ENCODE assay signal across 1 cellular context in the genomic region with DNA sequence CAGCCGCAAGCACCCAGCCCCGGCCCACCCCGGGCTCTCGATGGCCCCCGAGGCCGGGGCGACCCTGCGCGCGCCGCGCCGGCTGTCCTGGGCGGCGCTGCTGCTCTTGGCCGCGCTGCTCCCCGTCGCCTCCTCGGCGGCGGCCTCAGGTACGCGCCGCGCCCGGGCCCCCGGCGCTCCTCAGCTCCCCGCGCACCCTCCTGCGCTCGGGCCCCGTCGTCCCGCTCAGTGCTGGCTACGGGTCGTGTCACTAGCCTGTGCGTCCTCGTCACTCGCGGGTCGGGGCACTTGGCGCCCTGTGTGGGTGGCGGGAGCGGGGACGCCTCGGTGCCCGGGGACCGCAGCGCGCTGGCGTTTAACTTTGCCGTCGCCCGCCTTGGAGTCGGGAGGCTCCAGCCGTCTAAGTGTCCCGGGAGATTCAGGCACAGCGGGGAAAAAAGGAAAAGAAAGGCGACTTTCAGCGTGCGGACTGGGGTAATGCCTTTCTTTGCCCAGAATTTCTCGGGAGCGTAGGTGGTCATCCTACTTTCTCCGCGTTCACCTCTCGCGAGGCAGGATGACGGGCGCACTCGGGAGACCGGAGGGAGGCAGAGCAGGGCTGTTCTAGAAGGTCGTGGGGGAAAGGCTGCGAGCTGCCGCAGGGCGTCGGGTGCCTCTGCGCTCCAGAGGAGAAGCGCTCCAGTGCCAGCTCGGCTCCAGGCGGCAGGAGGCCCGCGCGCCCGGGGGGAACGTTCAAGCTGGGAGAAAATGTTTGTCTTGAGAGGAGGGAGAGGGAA.
TF ChIP-seq lines count a peak whose summit lies in the region.

No MANE protein-coding gene starts in this region.

TF ChIP-seq in HEK293, 187 proteins besides CTCF, POLR2A, EP300 and RAD21 (continued from another document and continues in another):
- TF ChIP-seq, protein P1, sequence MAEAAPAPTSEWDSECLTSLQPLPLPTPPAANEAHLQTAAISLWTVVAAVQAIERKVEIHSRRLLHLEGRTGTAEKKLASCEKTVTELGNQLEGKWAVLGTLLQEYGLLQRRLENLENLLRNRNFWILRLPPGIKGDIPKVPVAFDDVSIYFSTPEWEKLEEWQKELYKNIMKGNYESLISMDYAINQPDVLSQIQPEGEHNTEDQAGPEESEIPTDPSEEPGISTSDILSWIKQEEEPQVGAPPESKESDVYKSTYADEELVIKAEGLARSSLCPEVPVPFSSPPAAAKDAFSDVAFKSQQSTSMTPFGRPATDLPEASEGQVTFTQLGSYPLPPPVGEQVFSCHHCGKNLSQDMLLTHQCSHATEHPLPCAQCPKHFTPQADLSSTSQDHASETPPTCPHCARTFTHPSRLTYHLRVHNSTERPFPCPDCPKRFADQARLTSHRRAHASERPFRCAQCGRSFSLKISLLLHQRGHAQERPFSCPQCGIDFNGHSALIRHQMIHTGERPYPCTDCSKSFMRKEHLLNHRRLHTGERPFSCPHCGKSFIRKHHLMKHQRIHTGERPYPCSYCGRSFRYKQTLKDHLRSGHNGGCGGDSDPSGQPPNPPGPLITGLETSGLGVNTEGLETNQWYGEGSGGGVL (tag by site-specific recombination; IDR thresholded peaks at IDR 0.05), result peak; percentile 44
- TF ChIP-seq ZBTB21 (tag by site-specific recombination; IDR thresholded peaks at IDR 0.05) (no peak), ZNF555 (tag by site-specific recombination; conservative IDR thresholded peaks at IDR 0.05) (no peak), ZNF843 (tag by site-specific recombination; IDR thresholded peaks at IDR 0.05) (no peak), ZNF76 (tag by site-specific recombination; IDR thresholded peaks at IDR 0.05; ENCODE audit: borderline replicate concordance, low read depth) (no peak), ZNF248 (tag by site-specific recombination; IDR thresholded peaks at IDR 0.05) (no peak), ZNF341 (tag by site-specific recombination; IDR thresholded peaks at IDR 0.05; ENCODE audit: low read depth) (peak; percentile 98), ZFP69B (tag by site-specific recombination; IDR thresholded peaks at IDR 0.05) (no peak), ZNF768 (tag by site-specific recombination; IDR thresholded peaks at IDR 0.05) (no peak), GLIS2 (tag by site-specific recombination; IDR thresholded peaks at IDR 0.05) (peak; percentile 51), ZNF423 (tag by site-specific recombination; IDR thresholded peaks at IDR 0.05) (no peak), ZNF654 (tag by site-specific recombination; IDR thresholded peaks at IDR 0.05; ENCODE audit: low read depth) (no peak), ZNF132 (tag by site-specific recombination; IDR thresholded peaks at IDR 0.05; ENCODE audit: borderline replicate concordance) (no peak), ZNF837 (tag by site-specific recombination; IDR thresholded peaks at IDR 0.05) (no peak), ZNF792 (tag by site-specific recombination; IDR thresholded peaks at IDR 0.05) (no peak), ZBTB48 (tag by site-specific recombination; IDR thresholded peaks at IDR 0.05) (peak; percentile 39; the same call in 1 of the 2 replicates), ZNF114 (tag by site-specific recombination; IDR thresholded peaks at IDR 0.05) (no peak), ZNF19 (tag by site-specific recombination; IDR thresholded peaks at IDR 0.05; ENCODE audit: low read depth) (no peak), KLF10 (tag by site-specific recombination; IDR thresholded peaks at IDR 0.05) (no peak), ZNF133 (tag by site-specific recombination; IDR thresholded peaks at IDR 0.05) (no peak), ZNF658 (tag by site-specific recombination; IDR thresholded peaks at IDR 0.05) (no peak), ZNF549 (tag by site-specific recombination; IDR thresholded peaks at IDR 0.05) (no peak), ZNF366 (tag by site-specific recombination; conservative IDR thresholded peaks at IDR 0.05) (0 out of 2 replicates have a peak, but pooled peaks have one; percentile 18), ZBTB20 (tag by site-specific recombination; IDR thresholded peaks at IDR 0.05) (peak; percentile 64; the same call in 1 of the 2 replicates), ZNF560 (tag by site-specific recombination; IDR thresholded peaks at IDR 0.05; ENCODE audit: borderline replicate concordance) (no peak), OSR2 (tag by site-specific recombination; IDR thresholded peaks at IDR 0.05) (no peak), HOXC10 (CRISPR knock-in tag; IDR thresholded peaks at IDR 0.05) (no peak)
- TF ChIP-seq, protein P2, sequence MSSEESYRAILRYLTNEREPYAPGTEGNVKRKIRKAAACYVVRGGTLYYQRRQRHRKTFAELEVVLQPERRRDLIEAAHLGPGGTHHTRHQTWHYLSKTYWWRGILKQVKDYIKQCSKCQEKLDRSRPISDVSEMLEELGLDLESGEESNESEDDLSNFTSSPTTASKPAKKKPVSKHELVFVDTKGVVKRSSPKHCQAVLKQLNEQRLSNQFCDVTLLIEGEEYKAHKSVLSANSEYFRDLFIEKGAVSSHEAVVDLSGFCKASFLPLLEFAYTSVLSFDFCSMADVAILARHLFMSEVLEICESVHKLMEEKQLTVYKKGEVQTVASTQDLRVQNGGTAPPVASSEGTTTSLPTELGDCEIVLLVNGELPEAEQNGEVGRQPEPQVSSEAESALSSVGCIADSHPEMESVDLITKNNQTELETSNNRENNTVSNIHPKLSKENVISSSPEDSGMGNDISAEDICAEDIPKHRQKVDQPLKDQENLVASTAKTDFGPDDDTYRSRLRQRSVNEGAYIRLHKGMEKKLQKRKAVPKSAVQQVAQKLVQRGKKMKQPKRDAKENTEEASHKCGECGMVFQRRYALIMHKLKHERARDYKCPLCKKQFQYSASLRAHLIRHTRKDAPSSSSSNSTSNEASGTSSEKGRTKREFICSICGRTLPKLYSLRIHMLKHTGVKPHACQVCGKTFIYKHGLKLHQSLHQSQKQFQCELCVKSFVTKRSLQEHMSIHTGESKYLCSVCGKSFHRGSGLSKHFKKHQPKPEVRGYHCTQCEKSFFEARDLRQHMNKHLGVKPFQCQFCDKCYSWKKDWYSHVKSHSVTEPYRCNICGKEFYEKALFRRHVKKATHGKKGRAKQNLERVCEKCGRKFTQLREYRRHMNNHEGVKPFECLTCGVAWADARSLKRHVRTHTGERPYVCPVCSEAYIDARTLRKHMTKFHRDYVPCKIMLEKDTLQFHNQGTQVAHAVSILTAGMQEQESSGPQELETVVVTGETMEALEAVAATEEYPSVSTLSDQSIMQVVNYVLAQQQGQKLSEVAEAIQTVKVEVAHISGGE (tag by site-specific recombination; conservative IDR thresholded peaks at IDR 0.05; ENCODE audit: low read depth), result no peak
- TF ChIP-seq, protein P3, sequence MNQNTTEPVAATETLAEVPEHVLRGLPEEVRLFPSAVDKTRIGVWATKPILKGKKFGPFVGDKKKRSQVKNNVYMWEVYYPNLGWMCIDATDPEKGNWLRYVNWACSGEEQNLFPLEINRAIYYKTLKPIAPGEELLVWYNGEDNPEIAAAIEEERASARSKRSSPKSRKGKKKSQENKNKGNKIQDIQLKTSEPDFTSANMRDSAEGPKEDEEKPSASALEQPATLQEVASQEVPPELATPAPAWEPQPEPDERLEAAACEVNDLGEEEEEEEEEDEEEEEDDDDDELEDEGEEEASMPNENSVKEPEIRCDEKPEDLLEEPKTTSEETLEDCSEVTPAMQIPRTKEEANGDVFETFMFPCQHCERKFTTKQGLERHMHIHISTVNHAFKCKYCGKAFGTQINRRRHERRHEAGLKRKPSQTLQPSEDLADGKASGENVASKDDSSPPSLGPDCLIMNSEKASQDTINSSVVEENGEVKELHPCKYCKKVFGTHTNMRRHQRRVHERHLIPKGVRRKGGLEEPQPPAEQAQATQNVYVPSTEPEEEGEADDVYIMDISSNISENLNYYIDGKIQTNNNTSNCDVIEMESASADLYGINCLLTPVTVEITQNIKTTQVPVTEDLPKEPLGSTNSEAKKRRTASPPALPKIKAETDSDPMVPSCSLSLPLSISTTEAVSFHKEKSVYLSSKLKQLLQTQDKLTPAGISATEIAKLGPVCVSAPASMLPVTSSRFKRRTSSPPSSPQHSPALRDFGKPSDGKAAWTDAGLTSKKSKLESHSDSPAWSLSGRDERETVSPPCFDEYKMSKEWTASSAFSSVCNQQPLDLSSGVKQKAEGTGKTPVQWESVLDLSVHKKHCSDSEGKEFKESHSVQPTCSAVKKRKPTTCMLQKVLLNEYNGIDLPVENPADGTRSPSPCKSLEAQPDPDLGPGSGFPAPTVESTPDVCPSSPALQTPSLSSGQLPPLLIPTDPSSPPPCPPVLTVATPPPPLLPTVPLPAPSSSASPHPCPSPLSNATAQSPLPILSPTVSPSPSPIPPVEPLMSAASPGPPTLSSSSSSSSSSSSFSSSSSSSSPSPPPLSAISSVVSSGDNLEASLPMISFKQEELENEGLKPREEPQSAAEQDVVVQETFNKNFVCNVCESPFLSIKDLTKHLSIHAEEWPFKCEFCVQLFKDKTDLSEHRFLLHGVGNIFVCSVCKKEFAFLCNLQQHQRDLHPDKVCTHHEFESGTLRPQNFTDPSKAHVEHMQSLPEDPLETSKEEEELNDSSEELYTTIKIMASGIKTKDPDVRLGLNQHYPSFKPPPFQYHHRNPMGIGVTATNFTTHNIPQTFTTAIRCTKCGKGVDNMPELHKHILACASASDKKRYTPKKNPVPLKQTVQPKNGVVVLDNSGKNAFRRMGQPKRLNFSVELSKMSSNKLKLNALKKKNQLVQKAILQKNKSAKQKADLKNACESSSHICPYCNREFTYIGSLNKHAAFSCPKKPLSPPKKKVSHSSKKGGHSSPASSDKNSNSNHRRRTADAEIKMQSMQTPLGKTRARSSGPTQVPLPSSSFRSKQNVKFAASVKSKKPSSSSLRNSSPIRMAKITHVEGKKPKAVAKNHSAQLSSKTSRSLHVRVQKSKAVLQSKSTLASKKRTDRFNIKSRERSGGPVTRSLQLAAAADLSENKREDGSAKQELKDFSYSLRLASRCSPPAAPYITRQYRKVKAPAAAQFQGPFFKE (tag by site-specific recombination; IDR thresholded peaks at IDR 0.05; ENCODE audit: borderline replicate concordance), result no peak
- TF ChIP-seq, protein P4, sequence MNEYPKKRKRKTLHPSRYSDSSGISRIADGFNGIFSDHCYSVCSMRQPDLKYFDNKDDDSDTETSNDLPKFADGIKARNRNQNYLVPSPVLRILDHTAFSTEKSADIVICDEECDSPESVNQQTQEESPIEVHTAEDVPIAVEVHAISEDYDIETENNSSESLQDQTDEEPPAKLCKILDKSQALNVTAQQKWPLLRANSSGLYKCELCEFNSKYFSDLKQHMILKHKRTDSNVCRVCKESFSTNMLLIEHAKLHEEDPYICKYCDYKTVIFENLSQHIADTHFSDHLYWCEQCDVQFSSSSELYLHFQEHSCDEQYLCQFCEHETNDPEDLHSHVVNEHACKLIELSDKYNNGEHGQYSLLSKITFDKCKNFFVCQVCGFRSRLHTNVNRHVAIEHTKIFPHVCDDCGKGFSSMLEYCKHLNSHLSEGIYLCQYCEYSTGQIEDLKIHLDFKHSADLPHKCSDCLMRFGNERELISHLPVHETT (tag by site-specific recombination; IDR thresholded peaks at IDR 0.05), result no peak
- TF ChIP-seq, protein P5, sequence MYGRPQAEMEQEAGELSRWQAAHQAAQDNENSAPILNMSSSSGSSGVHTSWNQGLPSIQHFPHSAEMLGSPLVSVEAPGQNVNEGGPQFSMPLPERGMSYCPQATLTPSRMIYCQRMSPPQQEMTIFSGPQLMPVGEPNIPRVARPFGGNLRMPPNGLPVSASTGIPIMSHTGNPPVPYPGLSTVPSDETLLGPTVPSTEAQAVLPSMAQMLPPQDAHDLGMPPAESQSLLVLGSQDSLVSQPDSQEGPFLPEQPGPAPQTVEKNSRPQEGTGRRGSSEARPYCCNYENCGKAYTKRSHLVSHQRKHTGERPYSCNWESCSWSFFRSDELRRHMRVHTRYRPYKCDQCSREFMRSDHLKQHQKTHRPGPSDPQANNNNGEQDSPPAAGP (tag by site-specific recombination; IDR thresholded peaks at IDR 0.05), result no peak
- TF ChIP-seq, protein P6, sequence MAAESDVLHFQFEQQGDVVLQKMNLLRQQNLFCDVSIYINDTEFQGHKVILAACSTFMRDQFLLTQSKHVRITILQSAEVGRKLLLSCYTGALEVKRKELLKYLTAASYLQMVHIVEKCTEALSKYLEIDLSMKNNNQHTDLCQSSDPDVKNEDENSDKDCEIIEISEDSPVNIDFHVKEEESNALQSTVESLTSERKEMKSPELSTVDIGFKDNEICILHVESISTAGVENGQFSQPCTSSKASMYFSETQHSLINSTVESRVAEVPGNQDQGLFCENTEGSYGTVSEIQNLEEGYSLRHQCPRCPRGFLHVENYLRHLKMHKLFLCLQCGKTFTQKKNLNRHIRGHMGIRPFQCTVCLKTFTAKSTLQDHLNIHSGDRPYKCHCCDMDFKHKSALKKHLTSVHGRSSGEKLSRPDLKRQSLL (tag by site-specific recombination; IDR thresholded peaks at IDR 0.05), result peak; percentile 73
- TF ChIP-seq, protein P7, sequence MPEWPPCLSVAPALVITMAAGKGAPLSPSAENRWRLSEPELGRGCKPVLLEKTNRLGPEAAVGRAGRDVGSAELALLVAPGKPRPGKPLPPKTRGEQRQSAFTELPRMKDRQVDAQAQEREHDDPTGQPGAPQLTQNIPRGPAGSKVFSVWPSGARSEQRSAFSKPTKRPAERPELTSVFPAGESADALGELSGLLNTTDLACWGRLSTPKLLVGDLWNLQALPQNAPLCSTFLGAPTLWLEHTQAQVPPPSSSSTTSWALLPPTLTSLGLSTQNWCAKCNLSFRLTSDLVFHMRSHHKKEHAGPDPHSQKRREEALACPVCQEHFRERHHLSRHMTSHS (tag by site-specific recombination; IDR thresholded peaks at IDR 0.05), result no peak
- TF ChIP-seq, protein P8, sequence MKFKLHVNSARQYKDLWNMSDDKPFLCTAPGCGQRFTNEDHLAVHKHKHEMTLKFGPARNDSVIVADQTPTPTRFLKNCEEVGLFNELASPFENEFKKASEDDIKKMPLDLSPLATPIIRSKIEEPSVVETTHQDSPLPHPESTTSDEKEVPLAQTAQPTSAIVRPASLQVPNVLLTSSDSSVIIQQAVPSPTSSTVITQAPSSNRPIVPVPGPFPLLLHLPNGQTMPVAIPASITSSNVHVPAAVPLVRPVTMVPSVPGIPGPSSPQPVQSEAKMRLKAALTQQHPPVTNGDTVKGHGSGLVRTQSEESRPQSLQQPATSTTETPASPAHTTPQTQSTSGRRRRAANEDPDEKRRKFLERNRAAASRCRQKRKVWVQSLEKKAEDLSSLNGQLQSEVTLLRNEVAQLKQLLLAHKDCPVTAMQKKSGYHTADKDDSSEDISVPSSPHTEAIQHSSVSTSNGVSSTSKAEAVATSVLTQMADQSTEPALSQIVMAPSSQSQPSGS (tag by site-specific recombination; IDR thresholded peaks at IDR 0.05; ENCODE audit: low read depth), result no peak
- TF ChIP-seq, protein P9, sequence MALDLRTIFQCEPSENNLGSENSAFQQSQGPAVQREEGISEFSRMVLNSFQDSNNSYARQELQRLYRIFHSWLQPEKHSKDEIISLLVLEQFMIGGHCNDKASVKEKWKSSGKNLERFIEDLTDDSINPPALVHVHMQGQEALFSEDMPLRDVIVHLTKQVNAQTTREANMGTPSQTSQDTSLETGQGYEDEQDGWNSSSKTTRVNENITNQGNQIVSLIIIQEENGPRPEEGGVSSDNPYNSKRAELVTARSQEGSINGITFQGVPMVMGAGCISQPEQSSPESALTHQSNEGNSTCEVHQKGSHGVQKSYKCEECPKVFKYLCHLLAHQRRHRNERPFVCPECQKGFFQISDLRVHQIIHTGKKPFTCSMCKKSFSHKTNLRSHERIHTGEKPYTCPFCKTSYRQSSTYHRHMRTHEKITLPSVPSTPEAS (tag by site-specific recombination; IDR thresholded peaks at IDR 0.05), result no peak
